ENCODE assay signal across 8 cellular contexts in genomic region chr3:114056130-114057010, GRCh38. TPM values are rescaled to one million over a fixed set of nuclear protein-coding genes. Genes with fewer than 3 reads are reported as not detected.
DNase-seq lines count a peak whose midpoint lies in the region; ATAC-seq and TF ChIP-seq lines count a peak whose summit lies in the region.

TSS of gene CCDC191 (minus strand) at chr3:114056526. CDS start at chr3:114056466, 60 bp downstream.
TSS of gene QTRT2 (plus strand) at chr3:114056737. CDS start at chr3:114065258, 8,521 bp downstream.

- peak within 1 kb of the TSS; percentile 95 for H3K4me3 Mint-ChIP-seq in CD4-positive, alpha-beta T cell
- H3K4me3 Mint-ChIP-seq in activated CD4-positive, alpha-beta memory T cell treated with anti-CD3 and anti-CD28 coated beads for 36 hours: peak within 1 kb of the TSS; percentile 94

- peak; percentile 93 to 99 (median 97) for DNase-seq in CD4-positive, alpha-beta T cell
- DNase-seq in NCI-H82 (lab: John Stamatoyannopoulos, UW) (peak; percentile 100), right lobe of liver (peak; percentile 98 to 99 (median 99))
- DNase-seq in activated CD4-positive, alpha-beta memory T cell treated with anti-CD3 and anti-CD28 coated beads for 36 hours: peak; percentile 99
- DNase-seq in stimulated activated CD4-positive, alpha-beta T cell treated with anti-CD3 and anti-CD28 coated beads, Interleukin-4, amount 100 ng/mL, for 24 hours: peak; percentile 98

- CTCF ChIA-PET in CD4-positive, alpha-beta T cell (lab: Charles Lee): interaction anchor here (1.3 kb wide), 1 partner anchor 320 kb away, joined by 6 read pairs; no protein-coding TSS in a partner anchor
- CTCF ChIA-PET in activated CD4-positive, alpha-beta memory T cell treated with anti-CD3 and anti-CD28 coated beads for 36 hours (lab: Charles Lee): interaction anchor here (0.9 to 2.0 kb wide), 4 partner anchors 212 to 479 kb away, joined by 3 to 9 read pairs (median 3); no protein-coding TSS in a partner anchor

- no peaks in the 10 kb centered on the region for H3K27me3 Mint-ChIP-seq in CD4-positive, alpha-beta T cell
- no peaks in the 10 kb centered on the region for H3K27me3 Mint-ChIP-seq in activated CD4-positive, alpha-beta memory T cell treated with anti-CD3 and anti-CD28 coated beads for 36 hours

- no peaks in the 10 kb centered on the region for H3K9me3 Mint-ChIP-seq in CD4-positive, alpha-beta T cell
- no peaks in the 10 kb centered on the region for H3K9me3 Mint-ChIP-seq in activated CD4-positive, alpha-beta memory T cell treated with anti-CD3 and anti-CD28 coated beads for 36 hours

- H3K4me3 ChIP-seq in duodenal mucosa (ENCODE audit: low read depth in 1 of 2, low read length in 2 of 2) (peak within 1 kb of the TSS; percentile 95 to 99), right lobe of liver (peak within 1 kb of the TSS; percentile 65 to 87 (median 83))

- no peak for TF ChIP-seq CTCF in CD4-positive, alpha-beta T cell (IDR thresholded peaks at IDR 0.05)
- TF ChIP-seq CTCF in right lobe of liver (IDR thresholded peaks at IDR 0.05): no peak

- peak within 1 kb of the TSS; percentile 87 for H3K27ac ChIP-seq in CD4-positive, alpha-beta T cell (ENCODE audit: low read depth, low read length)
- peak within 1 kb of the TSS; percentile 67 for H3K27ac ChIP-seq in duodenal mucosa (ENCODE audit: low read depth, low read length)
- H3K27ac ChIP-seq in right lobe of liver: peak within 1 kb of the TSS; percentile 64 to 72 (median 66)

- H3K9ac ChIP-seq in duodenal mucosa (ENCODE audit: low read depth in 1 of 2, low read length in 2 of 2): peak within 1 kb of the TSS; percentile 67 to 83

- H3K4me1 ChIP-seq in duodenal mucosa (ENCODE audit: control insufficient read depth in 1 of 2, insufficient read depth in 2 of 2, low read length in 2 of 2) (peaks cover 13 to 29% of the 10 kb centered on the region in 2 donors), right lobe of liver (peaks cover 0 to 14% (median 0%) of the 10 kb centered on the region in 4 donors)

- intact Hi-C loops in CD4-positive, alpha-beta T cell (cut with DNase I, micrococcal nuclease): loop anchor here (2.0 to 10.0 kb wide), 11 partner anchors 109 to 1726 kb away; partner anchors contain the start of genes GRAMD1C (in 2 of the 2), ATG3 (in 1 of the 2), ATP6V1A (in 1 of the 2) and NAA50 (in 1 of the 2)
- intact Hi-C loops in activated CD4-positive, alpha-beta memory T cell treated with anti-CD3 and anti-CD28 coated beads for 36 hours (cut with micrococcal nuclease): loop anchor here (1.0 to 10.0 kb wide), 7 partner anchors 108 to 1091 kb away; partner anchors contain the start of genes GRAMD1C, NAA50, SPICE1 and USF3
- intact Hi-C loops in right lobe of liver (cut with DNase I): no loop called here

- no peak for TF ChIP-seq POLR2A in right lobe of liver (IDR thresholded peaks at IDR 0.05)

- H3K27me3 ChIP-seq in CD4-positive, alpha-beta T cell (ENCODE audit: control insufficient read depth, insufficient read depth, low read length): no peaks in the 10 kb centered on the region
- H3K27me3 ChIP-seq in duodenal mucosa (ENCODE audit: control insufficient read depth in 1 of 2, insufficient read depth in 2 of 2, low read length in 2 of 2): no peaks in the 10 kb centered on the region
- no peaks in the 10 kb centered on the region for H3K27me3 ChIP-seq in right lobe of liver

- peak within 1 kb of the TSS; percentile 94 for H3K27ac Mint-ChIP-seq in CD4-positive, alpha-beta T cell
- H3K27ac Mint-ChIP-seq in activated CD4-positive, alpha-beta memory T cell treated with anti-CD3 and anti-CD28 coated beads for 36 hours: peak within 1 kb of the TSS; percentile 89

- H3K36me3 ChIP-seq in duodenal mucosa (ENCODE audit: control insufficient read depth in 1 of 2, insufficient read depth in 2 of 2, low read length in 2 of 2): no peaks in the 10 kb centered on the region
- no peaks in the 10 kb centered on the region for H3K36me3 ChIP-seq in right lobe of liver

- peaks cover 53% of the 10 kb centered on the region for H3K4me1 Mint-ChIP-seq in CD4-positive, alpha-beta T cell (ENCODE audit: low read depth)
- H3K4me1 Mint-ChIP-seq in activated CD4-positive, alpha-beta memory T cell treated with anti-CD3 and anti-CD28 coated beads for 36 hours (ENCODE audit: low read depth): peaks cover 28% of the 10 kb centered on the region

- POLR2A ChIA-PET in CD4-positive, alpha-beta T cell (lab: Charles Lee): interaction anchor here (0.5 to 1.7 kb wide), 8 partner anchors 9 to 1603 kb away, joined by 3 to 6 read pairs (median 3); partner anchors contain the start of gene ATP6V1A
- POLR2A ChIA-PET in activated CD4-positive, alpha-beta memory T cell treated with anti-CD3 and anti-CD28 coated beads for 36 hours (lab: Charles Lee): interaction anchor here (1.1 to 1.6 kb wide), 3 partner anchors 8 to 309 kb away, joined by 3 read pairs; partner anchors contain the start of gene ATP6V1A

- no peaks in the 10 kb centered on the region for H3K9me3 ChIP-seq in CD4-positive, alpha-beta T cell (ENCODE audit: control insufficient read depth, low read length)
- H3K9me3 ChIP-seq in duodenal mucosa (ENCODE audit: control insufficient read depth in 1 of 2, low read length in 2 of 2): no peaks in the 10 kb centered on the region
- H3K9me3 ChIP-seq in right lobe of liver: no peaks in the 10 kb centered on the region

- WGBS in right lobe of liver (ENCODE audit: insufficient coverage, low coverage, low lambda C conversion rate, missing lambda C conversion rate): under 1% methylated on average over 24 of the region's 49 CpGs

- peaks cover 38% of the 10 kb centered on the region for H3K36me3 Mint-ChIP-seq in CD4-positive, alpha-beta T cell (ENCODE audit: low read depth)
- H3K36me3 Mint-ChIP-seq in activated CD4-positive, alpha-beta memory T cell treated with anti-CD3 and anti-CD28 coated beads for 36 hours: peaks cover 7% of the 10 kb centered on the region

- ATAC-seq in CD4-positive, alpha-beta T cell (ENCODE audit: poor library complexity): peak; percentile 95
- ATAC-seq in GM19452 (IDR thresholded peaks at IDR 0.05; ENCODE audit: unreplicated experiment) (peak; percentile 98), HG03575 (IDR thresholded peaks at IDR 0.05; ENCODE audit: extremely low read depth, insufficient number of reproducible peaks, low FRiP score, unreplicated experiment) (peak; percentile 90), right lobe of liver (peak; percentile 99 to 100 (median 99))

RNA-seq across cellular contexts. Expression of gene CCDC191, which starts in this region (rescaled TPM):
- total RNA-seq in CD4-positive, alpha-beta T cell: 1 to 10 TPM; 3.6 to 3.7 TPM
- total RNA-seq in activated CD4-positive, alpha-beta memory T cell treated with anti-CD3 and anti-CD28 coated beads for 36 hours: 1 to 10 TPM; 3.5 TPM
- 1 to 10 TPM in 3 of 6 experiments, under 1 TPM in 3; 0.43 to 1.6 (median 0.96) TPM for total RNA-seq in right lobe of liver

RNA-seq across cellular contexts. Expression of gene QTRT2, which starts in this region (rescaled TPM):
- total RNA-seq in CD4-positive, alpha-beta T cell: 10 to 100 TPM; 22.8 to 27.0 TPM
- 10 to 100 TPM; 27.2 to 30.7 TPM for total RNA-seq in activated CD4-positive, alpha-beta memory T cell treated with anti-CD3 and anti-CD28 coated beads for 36 hours
- 1 to 10 TPM; 6.3 to 9.8 (median 7.8) TPM for total RNA-seq in right lobe of liver

Comparison
In these comparisons a context has a peak if more than half of its experiments do, and no peak if none do; other contexts are left out.
1. Peak in every context shown above with its lines: DNase-seq, ATAC-seq, H3K4me3 ChIP-seq and H3K27ac ChIP-seq.
2. intact Hi-C loops: an anchor here in CD4-positive, alpha-beta T cell (2.0 to 10.0 kb wide) and activated CD4-positive, alpha-beta memory T cell treated with anti-CD3 and anti-CD28 coated beads for 36 hours (1.0 to 10.0 kb wide); none called in right lobe of liver.